ENCODE assay signal across 8 cellular contexts in genomic region chr3:52456800-52457183, GRCh38. TPM values are rescaled to one million over a fixed set of nuclear protein-coding genes. Genes with fewer than 3 reads are reported as not detected.
A peak's percentile ranks its signal among the peaks of the same experiment; 100 is the strongest.
DNase-seq lines count a peak whose midpoint lies in the region; ATAC-seq and TF ChIP-seq lines count a peak whose summit lies in the region.

No MANE protein-coding gene starts in this region.

- ATAC-seq in HG03460 (IDR thresholded peaks at IDR 0.05; ENCODE audit: unreplicated experiment), result no peak
- no peak for ATAC-seq in HG02938 (IDR thresholded peaks at IDR 0.05; ENCODE audit: unreplicated experiment)

- peaks cover 13 to 53% (median 33%) of the 10 kb centered on the region in 11 experiments; a peak in 17 of 22 replicates for H4K20me1 ChIP-seq in BLaER1 treated with 17β-estradiol and CSF1 and Interleukin-3, amounts not matched to agents 10 nM and 100 nM

- peak overlapping the region; percentile 90 to 99 (median 95) for H3K9ac ChIP-seq in BLaER1 treated with 17β-estradiol and CSF1 and Interleukin-3, amounts not matched to agents 10 nM and 100 nM

- peak overlapping the region; percentile 87 to 99 (median 96) for H3K4me2 ChIP-seq in BLaER1 treated with 17β-estradiol and CSF1 and Interleukin-3, amounts not matched to agents 10 nM and 100 nM

- no peaks in the 10 kb centered on the region for H3K9me3 Mint-ChIP-seq in neural crest cell

- peak overlapping the region in 10 of 11 experiments; percentile 80 to 94 (median 90); a peak in 17 of 22 replicates for H3K27ac ChIP-seq in BLaER1 treated with 17β-estradiol and CSF1 and Interleukin-3, amounts not matched to agents 10 nM and 100 nM
- H3K27ac ChIP-seq in dorsolateral prefrontal cortex, result peak overlapping the region in 57 of 59 donors; percentile 88 to 100 (median 96)

- TF ChIP-seq CTCF in NB4 (IDR thresholded peaks at IDR 0.05; ENCODE audit: low read depth, low read length) (no peak), dorsolateral prefrontal cortex (IDR thresholded peaks at IDR 0.05 in 54 of 56, conservative IDR thresholded peaks at IDR 0.05 in 2 of 56; ENCODE audit: low read depth in 1 of 56, partially characterized antibody in 56 of 56) (no peak), neural crest cell (conservative IDR thresholded peaks at IDR 0.05) (no peak)

- H3K36me3 Mint-ChIP-seq in neural crest cell (ENCODE audit: low read depth), result peaks cover 13% of the 10 kb centered on the region

- H3K27me3 ChIP-seq in BLaER1 treated with 17β-estradiol and CSF1 and Interleukin-3, amounts not matched to agents 10 nM and 100 nM, result no peaks in the 10 kb centered on the region
- H3K27me3 ChIP-seq in dorsolateral prefrontal cortex, result no peaks in the 10 kb centered on the region

- H3K27me3 Mint-ChIP-seq in neural crest cell (ENCODE audit: low read depth), result no peaks in the 10 kb centered on the region

- H3K4me1 ChIP-seq in BLaER1 treated with 17β-estradiol and CSF1 and Interleukin-3, amounts not matched to agents 10 nM and 100 nM, result peaks cover 25 to 80% (median 44%) of the 10 kb centered on the region in 10 experiments

- no peaks in the 10 kb centered on the region for H3K9me3 ChIP-seq in BLaER1 treated with 17β-estradiol and CSF1 and Interleukin-3, amounts not matched to agents 10 nM and 100 nM (replicated peaks in 1 of 11)

- no peak for TF ChIP-seq POLR2A in NB4 (IDR thresholded peaks at IDR 0.05; ENCODE audit: extremely low read depth, insufficient read length)

- intact Hi-C loops in dorsolateral prefrontal cortex (cut with DNase I), result loop anchor here in 1 of 2 donors (5.0 kb wide), 1 partner anchor 231 kb away; the partner anchor contains the start of genes GNL3 and PBRM1

- peaks cover 44 to 51% (median 48%) of the 10 kb centered on the region in 11 experiments for H3K36me3 ChIP-seq in BLaER1 treated with 17β-estradiol and CSF1 and Interleukin-3, amounts not matched to agents 10 nM and 100 nM

- peak overlapping the region; percentile 82 to 98 (median 92) for H3K4me3 ChIP-seq in BLaER1 treated with 17β-estradiol and CSF1 and Interleukin-3, amounts not matched to agents 10 nM and 100 nM
- H3K4me3 ChIP-seq in NB4 (ENCODE audit: low read depth, low read length) (peak overlapping the region; percentile 74), dorsolateral prefrontal cortex (peak overlapping the region in 58 of 59 donors; percentile 58 to 98 (median 82))

- peak overlapping the region; percentile 63 for H3K27ac Mint-ChIP-seq in neural crest cell (ENCODE audit: unreplicated experiment)

- no peak for DNase-seq in NB4 (ENCODE audit: low read depth)
- DNase-seq in dorsolateral prefrontal cortex, result no peak
- no peak for DNase-seq in neural crest cell (ENCODE audit: low read depth, low spot score)
- DNase-seq in NCI-H1436 treated with DMSO at 0.1 percent for 48 hours (lab: John Stamatoyannopoulos, UW), result no peak
- no peak for DNase-seq in Ammon's horn (ENCODE audit: low spot score)

- peaks cover 38% of the 10 kb centered on the region for H3K4me1 Mint-ChIP-seq in neural crest cell

- peak overlapping the region; percentile 94 for H3K4me3 Mint-ChIP-seq in neural crest cell

RNA-seq across cellular contexts. Expression of gene NISCH, which starts 1.4 kb away (rescaled TPM):
- total RNA-seq in dorsolateral prefrontal cortex, result 100 to 1,000 TPM; 146 to 372 (median 259) TPM
- 161 and 166 TPM in 2 replicates for total RNA-seq in neural crest cell

RNA-seq across cellular contexts. Expression of gene TNNC1, which starts 3.0 kb away (rescaled TPM):
- total RNA-seq in dorsolateral prefrontal cortex, result 1 to 10 TPM in 33 of 120 experiments, under 1 TPM in 16, not detected in 71; 0.62 to 2.9 (median 1.2) TPM
- total RNA-seq in neural crest cell, result 0.45 TPM in 1 of 2 replicates, not detected in the other

RNA-seq across cellular contexts. Expression of gene SEMA3G, which starts 11.9 kb away (rescaled TPM):
- total RNA-seq in dorsolateral prefrontal cortex (10 to 100 TPM in 36 of 120 experiments, 1 to 10 TPM in 84; 1.6 to 23.6 (median 7.0) TPM), neural crest cell (4.1 and 5.2 TPM in 2 replicates)

RNA-seq across cellular contexts. Expression of gene STAB1, which starts 38.3 kb away (rescaled TPM):
- total RNA-seq in dorsolateral prefrontal cortex (100 to 1,000 TPM in 4 of 120 experiments, 10 to 100 TPM in 113, 1 to 10 TPM in 3; 7.9 to 229 (median 32.7) TPM), neural crest cell (0.11 and 0.16 TPM in 2 replicates)

RNA-seq across cellular contexts. Expression of gene PHF7, which starts 46.3 kb away (rescaled TPM):
- 10 to 100 TPM in 104 of 120 experiments, 1 to 10 TPM in 16; 5.3 to 27.0 (median 14.3) TPM for total RNA-seq in dorsolateral prefrontal cortex
- total RNA-seq in neural crest cell, result 8.5 and 9.9 TPM in 2 replicates
